18 cellular contexts compared by ENCODE assay signal in the genomic region with DNA sequence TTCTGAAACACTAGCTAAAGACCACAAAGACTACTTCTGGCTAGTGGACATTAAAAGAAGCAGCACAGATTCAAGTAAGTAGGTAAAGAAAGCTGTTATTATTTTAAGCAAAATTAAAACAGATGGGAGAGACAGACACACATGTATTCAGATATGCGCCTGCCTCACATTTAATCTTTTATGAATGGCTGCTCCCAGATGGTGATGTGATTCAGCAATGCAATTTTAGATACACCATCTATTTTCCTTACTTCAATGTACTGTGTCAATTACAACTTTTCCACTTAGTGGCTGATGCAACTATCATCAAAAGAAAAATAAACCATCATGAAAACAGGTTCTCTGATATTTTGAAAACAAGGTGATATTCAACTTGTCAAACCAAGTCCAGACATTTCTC.
DNase-seq lines count a peak whose midpoint lies in the region; ATAC-seq and TF ChIP-seq lines count a peak whose summit lies in the region.
"Had no signal": no experiment of that assay in that cellular context is flagged by ENCODE, and none has a peak within 500 bp of the region (broad histone marks: within the 10 kb centered on the region; RNA-seq: fewer than 3 reads in every experiment).

No MANE protein-coding gene starts in this region.

- no peaks in the 10 kb centered on the region for H3K27me3 Mint-ChIP-seq in activated CD4-positive, alpha-beta T cell treated with anti-CD3 and anti-CD28 coated beads for 36 hours
- H3K27me3 Mint-ChIP-seq in stimulated activated naive CD8-positive, alpha-beta T cell treated with anti-CD3 and anti-CD28 coated beads, Interleukin-15, Interleukin-2, amounts not matched to agents 100 ng/mL and 50 ng/mL, for 24 hours = no peaks in the 10 kb centered on the region
- H3K27me3 Mint-ChIP-seq in stimulated activated naive CD8-positive, alpha-beta T cell treated with anti-CD3 and anti-CD28 coated beads, Interleukin-15, amount 100 ng/mL, for 72 hours = no peaks in the 10 kb centered on the region

- peaks cover 18% of the 10 kb centered on the region for H3K9me3 Mint-ChIP-seq in activated CD4-positive, alpha-beta T cell treated with anti-CD3 and anti-CD28 coated beads for 36 hours (ENCODE audit: low read depth)
- peaks cover 18% of the 10 kb centered on the region for H3K9me3 Mint-ChIP-seq in stimulated activated naive CD8-positive, alpha-beta T cell treated with anti-CD3 and anti-CD28 coated beads, Interleukin-15, Interleukin-2, amounts not matched to agents 100 ng/mL and 50 ng/mL, for 24 hours
- H3K9me3 Mint-ChIP-seq in stimulated activated naive CD8-positive, alpha-beta T cell treated with anti-CD3 and anti-CD28 coated beads, Interleukin-15, amount 100 ng/mL, for 72 hours = peaks cover 13 to 20% of the 10 kb centered on the region in 2 donors
- peaks cover 10% of the 10 kb centered on the region for H3K9me3 Mint-ChIP-seq in stimulated activated effector memory CD8-positive, alpha-beta T cell treated with anti-CD3 and anti-CD28 coated beads, Interleukin-12 subunit alpha, Interleukin-12 subunit beta, amount 100 ng/mL, for 72 hours

- POLR2A ChIA-PET in activated CD4-positive, alpha-beta T cell treated with anti-CD3 and anti-CD28 coated beads for 36 hours (lab: Charles Lee) = no interaction called here

- ATAC-seq in activated CD4-positive, alpha-beta T cell treated with anti-CD3 and anti-CD28 coated beads for 36 hours = no peak
- ATAC-seq in stimulated activated naive CD8-positive, alpha-beta T cell treated with anti-CD3 and anti-CD28 coated beads, Interleukin-15, amount 100 ng/mL, for 72 hours = no peak
- no peak for ATAC-seq in SK-N-SH treated with all-trans-retinoic acid at 6 μM for 48 hours
- ATAC-seq in stimulated activated effector memory CD8-positive, alpha-beta T cell treated with anti-CD3 and anti-CD28 coated beads, Interleukin-12 subunit alpha, Interleukin-12 subunit beta, amount 100 ng/mL, for 72 hours = no peak
- ATAC-seq: GM12878, K562, Panc1, Right ventricle myocardium inferior had no signal

- H3K4me1 Mint-ChIP-seq in activated CD4-positive, alpha-beta T cell treated with anti-CD3 and anti-CD28 coated beads for 36 hours = peaks cover 22% of the 10 kb centered on the region
- peaks cover 25% of the 10 kb centered on the region for H3K4me1 Mint-ChIP-seq in stimulated activated naive CD8-positive, alpha-beta T cell treated with anti-CD3 and anti-CD28 coated beads, Interleukin-15, Interleukin-2, amounts not matched to agents 100 ng/mL and 50 ng/mL, for 24 hours (ENCODE audit: low read depth)
- peaks cover 22% of the 10 kb centered on the region for H3K4me1 Mint-ChIP-seq in stimulated activated naive CD8-positive, alpha-beta T cell treated with anti-CD3 and anti-CD28 coated beads, Interleukin-15, amount 100 ng/mL, for 72 hours
- H3K4me1 Mint-ChIP-seq in stimulated activated effector memory CD8-positive, alpha-beta T cell treated with anti-CD3 and anti-CD28 coated beads, Interleukin-12 subunit alpha, Interleukin-12 subunit beta, amount 100 ng/mL, for 72 hours = peaks cover 38% of the 10 kb centered on the region

- CTCF ChIA-PET in activated CD4-positive, alpha-beta T cell treated with anti-CD3 and anti-CD28 coated beads for 36 hours (lab: Charles Lee) = interaction anchor here (0.5 to 1.1 kb wide), 4 partner anchors 9 to 213 kb away, joined by 3 read pairs; no protein-coding TSS in a partner anchor

- no peak overlapping the region for H3K4me3 Mint-ChIP-seq in activated CD4-positive, alpha-beta T cell treated with anti-CD3 and anti-CD28 coated beads for 36 hours
- no peak overlapping the region for H3K4me3 Mint-ChIP-seq in stimulated activated naive CD8-positive, alpha-beta T cell treated with anti-CD3 and anti-CD28 coated beads, Interleukin-15, Interleukin-2, amounts not matched to agents 100 ng/mL and 50 ng/mL, for 24 hours
- H3K4me3 Mint-ChIP-seq in stimulated activated naive CD8-positive, alpha-beta T cell treated with anti-CD3 and anti-CD28 coated beads, Interleukin-15, amount 100 ng/mL, for 72 hours = no peak overlapping the region
- H3K4me3 Mint-ChIP-seq in stimulated activated effector memory CD8-positive, alpha-beta T cell treated with anti-CD3 and anti-CD28 coated beads, Interleukin-12 subunit alpha, Interleukin-12 subunit beta, amount 100 ng/mL, for 72 hours = no peak overlapping the region

- peaks cover 77% of the 10 kb centered on the region for H3K36me3 Mint-ChIP-seq in activated CD4-positive, alpha-beta T cell treated with anti-CD3 and anti-CD28 coated beads for 36 hours (ENCODE audit: low read depth)
- peaks cover 88% of the 10 kb centered on the region for H3K36me3 Mint-ChIP-seq in stimulated activated naive CD8-positive, alpha-beta T cell treated with anti-CD3 and anti-CD28 coated beads, Interleukin-15, Interleukin-2, amounts not matched to agents 100 ng/mL and 50 ng/mL, for 24 hours (ENCODE audit: low read depth)
- peaks cover 81% of the 10 kb centered on the region for H3K36me3 Mint-ChIP-seq in stimulated activated effector memory CD8-positive, alpha-beta T cell treated with anti-CD3 and anti-CD28 coated beads, Interleukin-12 subunit alpha, Interleukin-12 subunit beta, amount 100 ng/mL, for 72 hours

- intact Hi-C loops in activated CD4-positive, alpha-beta T cell treated with anti-CD3 and anti-CD28 coated beads for 36 hours (cut with DNase I, micrococcal nuclease) = no loop called here

- no peak for DNase-seq in activated CD4-positive, alpha-beta T cell treated with anti-CD3 and anti-CD28 coated beads for 36 hours
- no peak for DNase-seq in activated CD4-positive, alpha-beta T cell treated with anti-CD3 and anti-CD28 coated beads, Interleukin-2, amount 50 U/mL, for 48 hours
- no peak for DNase-seq in stimulated activated naive CD8-positive, alpha-beta T cell treated with anti-CD3 and anti-CD28 coated beads, Interleukin-15, amount 100 ng/mL, for 72 hours
- no peak for DNase-seq in stimulated activated effector memory CD8-positive, alpha-beta T cell treated with anti-CD3 and anti-CD28 coated beads, Interleukin-12 subunit alpha, Interleukin-12 subunit beta, amount 100 ng/mL, for 72 hours (ENCODE audit: low spot score in 2 of 2)
- no peak for DNase-seq in H4 (ENCODE audit: low spot score)
- no peak for DNase-seq in NCI-H2196 treated with DMSO at 0.1 percent for 48 hours (lab: John Stamatoyannopoulos, UW; ENCODE audit: unreplicated experiment)
- DNase-seq: 8988T, C1 segment of cervical spinal cord, DMS79, HCEC 1CT, NCI-H1436 treated with DMSO at 0.1 percent for 48 hours, NCI-H82 had no signal

- H3K27ac Mint-ChIP-seq in activated CD4-positive, alpha-beta T cell treated with anti-CD3 and anti-CD28 coated beads for 36 hours = peak overlapping the region; percentile 13
- H3K27ac Mint-ChIP-seq in stimulated activated naive CD8-positive, alpha-beta T cell treated with anti-CD3 and anti-CD28 coated beads, Interleukin-15, Interleukin-2, amounts not matched to agents 100 ng/mL and 50 ng/mL, for 24 hours = peak overlapping the region; percentile 41
- H3K27ac Mint-ChIP-seq in stimulated activated naive CD8-positive, alpha-beta T cell treated with anti-CD3 and anti-CD28 coated beads, Interleukin-15, amount 100 ng/mL, for 72 hours = no peak overlapping the region
- H3K27ac Mint-ChIP-seq in stimulated activated effector memory CD8-positive, alpha-beta T cell treated with anti-CD3 and anti-CD28 coated beads, Interleukin-12 subunit alpha, Interleukin-12 subunit beta, amount 100 ng/mL, for 72 hours = peak overlapping the region; percentile 37

TF ChIP-seq in SK-N-SH treated with all-trans-retinoic acid at 6 μM for 48 hours, 23 proteins besides CTCF, POLR2A, EP300 and RAD21:
- TF ChIP-seq ZNF8 (CRISPR knock-in tag; IDR thresholded peaks at IDR 0.05) (no peak), ISL1 (CRISPR knock-in tag; IDR thresholded peaks at IDR 0.05) (no peak), TCF4 (CRISPR knock-in tag; IDR thresholded peaks at IDR 0.05; ENCODE audit: borderline replicate concordance) (peak; percentile 73; the same call in 1 of the 2 replicates), OSR1 (CRISPR knock-in tag; IDR thresholded peaks at IDR 0.05) (no peak)

Comparison
In these comparisons a context has a peak if more than half of its experiments do, and no peak if none do; other contexts are left out.
1. H3K27ac Mint-ChIP-seq: peak in activated CD4-positive, alpha-beta T cell treated with anti-CD3 and anti-CD28 coated beads for 36 hours (single experiment), stimulated activated naive CD8-positive, alpha-beta T cell treated with anti-CD3 and anti-CD28 coated beads, Interleukin-15, Interleukin-2, amounts not matched to agents 100 ng/mL and 50 ng/mL, for 24 hours (single experiment) and stimulated activated effector memory CD8-positive, alpha-beta T cell treated with anti-CD3 and anti-CD28 coated beads, Interleukin-12 subunit alpha, Interleukin-12 subunit beta, amount 100 ng/mL, for 72 hours (single experiment); none in stimulated activated naive CD8-positive, alpha-beta T cell treated with anti-CD3 and anti-CD28 coated beads, Interleukin-15, amount 100 ng/mL, for 72 hours (0 of 2).